ENCODE assay signal across 12 cellular contexts in the genomic region with DNA sequence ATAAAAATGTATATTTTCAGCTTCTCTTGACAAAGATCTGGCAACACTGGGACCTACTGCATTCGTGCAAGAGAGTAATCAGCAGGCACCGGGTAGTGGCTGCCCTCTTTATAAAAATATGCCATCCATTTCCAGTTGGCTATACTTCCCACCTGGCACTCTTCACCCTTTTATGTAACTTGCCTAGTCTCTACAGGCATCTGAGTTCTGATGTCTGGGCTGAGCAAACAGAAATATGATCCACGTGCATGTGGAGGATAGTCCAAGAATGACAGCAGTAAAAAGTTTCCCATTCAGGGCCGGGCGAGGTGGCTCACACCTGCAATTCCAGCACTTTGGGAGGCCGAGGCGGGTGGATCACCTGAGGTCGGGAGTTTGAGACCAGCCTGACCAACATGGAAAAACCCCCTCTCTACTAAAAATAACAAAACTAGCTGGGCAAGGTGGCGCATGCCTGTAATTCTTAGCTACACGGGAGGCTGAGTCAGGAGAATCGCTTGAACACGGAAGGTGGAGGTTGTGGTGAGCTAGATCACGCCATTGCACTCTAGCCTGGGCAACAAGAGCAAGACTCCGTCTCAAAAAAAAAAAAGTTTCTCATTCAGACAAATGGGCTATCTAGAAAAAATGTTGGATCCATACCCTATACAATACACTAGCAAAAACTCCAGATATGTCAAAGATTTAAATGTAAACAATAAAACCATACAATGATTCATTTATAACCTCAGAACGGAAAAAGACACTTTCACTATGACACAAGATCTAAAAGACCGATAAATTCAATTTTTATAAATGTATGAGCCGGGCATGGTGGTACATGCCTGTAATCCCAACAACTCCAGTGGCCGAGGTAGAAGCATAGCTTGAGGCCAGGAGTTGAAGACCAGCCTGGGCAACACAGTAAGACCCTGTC. TPM values are rescaled to one million over a fixed set of nuclear protein-coding genes. Genes with fewer than 3 reads are reported as not detected.
DNase-seq lines count a peak whose midpoint lies in the region; ATAC-seq and TF ChIP-seq lines count a peak whose summit lies in the region.
"Had no signal": no experiment of that assay in that cellular context is flagged by ENCODE, and none has a peak within 500 bp of the region (broad histone marks: within the 10 kb centered on the region; RNA-seq: fewer than 3 reads in every experiment).

No MANE protein-coding gene starts in this region.

- H3K27me3 ChIP-seq in MG63: no peaks in the 10 kb centered on the region
- H3K27me3 ChIP-seq: breast epithelium had no signal

- peaks cover 9% of the 10 kb centered on the region for H3K36me3 Mint-ChIP-seq in activated CD8-positive, alpha-beta T cell treated with anti-CD3 and anti-CD28 coated beads for 36 hours (ENCODE audit: low read depth)
- H3K36me3 Mint-ChIP-seq in nephron (ENCODE audit: low read depth): peaks cover 7% of the 10 kb centered on the region

- DNase-seq in DMS53 treated with DMSO at 0.1 percent for 48 hours (lab: John Stamatoyannopoulos, UW; ENCODE audit: unreplicated experiment): peak; percentile 11
- peak; percentile 48 for DNase-seq in MG63
- DNase-seq in activated CD8-positive, alpha-beta T cell treated with anti-CD3 and anti-CD28 coated beads for 36 hours: peak; percentile 44
- DNase-seq in hypothalamus (lab: John Stamatoyannopoulos, UW): no peak
- DNase-seq in superior temporal gyrus (ENCODE audit: extremely low spot score): no peak
- DNase-seq: IMR-90, mammary epithelial cell had no signal

- ATAC-seq in activated CD8-positive, alpha-beta T cell treated with anti-CD3 and anti-CD28 coated beads for 36 hours: peak; percentile 6
- no peak for ATAC-seq in HG02884 (IDR thresholded peaks at IDR 0.05; ENCODE audit: unreplicated experiment)

- no peaks in the 10 kb centered on the region for H3K27me3 Mint-ChIP-seq in activated CD8-positive, alpha-beta T cell treated with anti-CD3 and anti-CD28 coated beads for 36 hours
- no peaks in the 10 kb centered on the region for H3K27me3 Mint-ChIP-seq in nephron (ENCODE audit: low read depth)

- H3K9me3 Mint-ChIP-seq in activated CD8-positive, alpha-beta T cell treated with anti-CD3 and anti-CD28 coated beads for 36 hours: peaks cover 13% of the 10 kb centered on the region
- H3K9me3 Mint-ChIP-seq in nephron: no peaks in the 10 kb centered on the region

- peak overlapping the region; percentile 62 for H3K27ac Mint-ChIP-seq in activated CD8-positive, alpha-beta T cell treated with anti-CD3 and anti-CD28 coated beads for 36 hours
- H3K27ac Mint-ChIP-seq in nephron: peak overlapping the region; percentile 98 to 99 (median 99)

- peaks cover 29% of the 10 kb centered on the region for H3K4me1 Mint-ChIP-seq in activated CD8-positive, alpha-beta T cell treated with anti-CD3 and anti-CD28 coated beads for 36 hours (ENCODE audit: low read depth)
- H3K4me1 Mint-ChIP-seq in nephron: peaks cover 35% of the 10 kb centered on the region

- H3K4me3 ChIP-seq in MG63: no peak overlapping the region
- H3K4me3 ChIP-seq: breast epithelium, skin epidermis had no signal

- peak overlapping the region; percentile 49 for H3K4me3 Mint-ChIP-seq in activated CD8-positive, alpha-beta T cell treated with anti-CD3 and anti-CD28 coated beads for 36 hours
- peak overlapping the region; percentile 17 to 90 (median 74) for H3K4me3 Mint-ChIP-seq in nephron

- TF ChIP-seq CTCF in activated CD8-positive, alpha-beta T cell treated with anti-CD3 and anti-CD28 coated beads for 36 hours (IDR thresholded peaks at IDR 0.05): no peak
- TF ChIP-seq CTCF in nephron (IDR thresholded peaks at IDR 0.05; ENCODE audit: unreplicated experiment in 3 of 3): no peak

- no peaks in the 10 kb centered on the region for H3K9me3 ChIP-seq in MG63
- H3K9me3 ChIP-seq: breast epithelium, thoracic aorta had no signal

- CTCF ChIA-PET in activated CD8-positive, alpha-beta T cell treated with anti-CD3 and anti-CD28 coated beads for 36 hours (lab: Charles Lee): interaction anchor here (1.5 kb wide), 1 partner anchor 88 kb away, joined by 3 read pairs; no protein-coding TSS in a partner anchor

- H3K36me3 ChIP-seq in MG63: peaks cover 4% of the 10 kb centered on the region; the same call in 1 of the 2 replicates
- H3K36me3 ChIP-seq: breast epithelium, thoracic aorta had no signal

- intact Hi-C loops in activated CD8-positive, alpha-beta T cell treated with anti-CD3 and anti-CD28 coated beads for 36 hours (cut with micrococcal nuclease): loop anchor here (5.0 kb wide), 2 partner anchors 79 to 371 kb away; a partner anchor contains a TSS

- POLR2A ChIA-PET in activated CD8-positive, alpha-beta T cell treated with anti-CD3 and anti-CD28 coated beads for 36 hours (lab: Charles Lee): interaction anchor here (0.6 to 1.4 kb wide), 2 partner anchors 87 to 491 kb away, joined by 5 to 6 read pairs; no protein-coding TSS in a partner anchor

RNA-seq across cellular contexts. Expression of a gene that starts 2.2 kb away (rescaled TPM):
- total RNA-seq in MG63 (2014; rRNA removed; shearing (Covaris generic); ENCODE audit: low replicate concordance): 3.4 and 5.5 TPM in 2 replicates
- 10 to 100 TPM; 14.7 to 16.4 TPM for total RNA-seq in activated CD8-positive, alpha-beta T cell treated with anti-CD3 and anti-CD28 coated beads for 36 hours

Comparison
In these comparisons a context has a peak if more than half of its experiments do, and no peak if none do; other contexts are left out.
1. DNase-seq: peak in DMS53 treated with DMSO at 0.1 percent for 48 hours (single experiment), MG63 (single experiment) and activated CD8-positive, alpha-beta T cell treated with anti-CD3 and anti-CD28 coated beads for 36 hours (single experiment); none in hypothalamus (0 of 51) and superior temporal gyrus (single experiment).